ENCODE assay signal across 14 cellular contexts in the genomic region with DNA sequence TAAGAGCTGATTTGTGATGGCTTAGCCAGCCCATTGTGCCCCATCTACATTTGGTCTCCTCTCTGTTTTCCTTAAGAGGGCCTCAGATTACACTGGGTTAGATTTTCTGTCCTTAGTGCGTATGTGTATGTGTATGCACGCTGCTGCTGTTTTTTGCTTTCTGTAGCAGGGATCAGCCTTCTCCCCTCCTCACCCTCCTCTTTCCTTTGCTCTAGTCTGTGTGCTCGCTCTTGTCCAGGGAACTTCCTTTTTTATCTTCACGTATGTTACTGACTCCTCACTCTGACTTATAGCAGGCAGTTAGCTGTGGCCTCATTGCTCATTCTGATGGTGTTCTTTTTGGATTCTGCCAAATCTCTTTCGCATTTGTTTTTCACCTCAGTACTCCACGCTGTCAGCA. TPM values are rescaled to one million over a fixed set of nuclear protein-coding genes. Genes with fewer than 3 reads are reported as not detected.
DNase-seq lines count a peak whose midpoint lies in the region; ATAC-seq and TF ChIP-seq lines count a peak whose summit lies in the region.
"Had no signal": no experiment of that assay in that cellular context is flagged by ENCODE, and none has a peak within 500 bp of the region (broad histone marks: within the 10 kb centered on the region; RNA-seq: fewer than 3 reads in every experiment).

No MANE protein-coding gene starts in this region.

- H3K27ac ChIP-seq in CD4-positive, alpha-beta T cell (ENCODE audit: low read depth, low read length) = no peak overlapping the region
- H3K27ac ChIP-seq: VCaP had no signal

- no peak for DNase-seq in CD4-positive, alpha-beta T cell
- peak; percentile 84 to 87 for DNase-seq in Kasumi-1 (lab: John Stamatoyannopoulos, UW)
- DNase-seq in WTC11 (ENCODE audit: low spot score) = no peak
- no peak for DNase-seq in memory B cell (ENCODE audit: low spot score in 2 of 2)
- DNase-seq in stimulated activated CD4-positive, alpha-beta T cell treated with anti-CD3 and anti-CD28 coated beads, Interleukin-4, amount 100 ng/mL, for 24 hours = no peak
- DNase-seq in SW 1271 (lab: John Stamatoyannopoulos, UW) = no peak
- DNase-seq in HT-29 (ENCODE audit: low spot score) = no peak
- DNase-seq: activated CD8-positive, alpha-beta memory T cell treated with anti-CD3 and anti-CD28 coated beads, Interleukin-2, amount 50 U/mL, for 4 hours; dorsolateral prefrontal cortex; SHP77; stimulated activated CD4-positive, alpha-beta T cell treated with anti-CD3 and anti-CD28 coated beads, Interleukin-4, amount 100 ng/mL, for 4 hours; stimulated activated naive CD8-positive, alpha-beta T cell treated with anti-CD3 and anti-CD28 coated beads, Interleukin-15, amount 100 ng/mL, for 72 hours had no signal

- H3K9me3 ChIP-seq in CD4-positive, alpha-beta T cell (ENCODE audit: control insufficient read depth, low read length) = no peaks in the 10 kb centered on the region

- CTCF ChIA-PET in CD4-positive, alpha-beta T cell (lab: Charles Lee) = interaction anchor here (0.9 to 1.6 kb wide), 2 partner anchors 12 to 23 kb away, joined by 3 read pairs; no protein-coding TSS in a partner anchor
- CTCF ChIA-PET in WTC11 (lab: Charles Lee) = interaction anchor here (0.9 to 1.5 kb wide), 3 partner anchors 8 to 230 kb away, joined by 4 to 5 read pairs (median 4); no protein-coding TSS in a partner anchor

- H3K36me3 Mint-ChIP-seq in CD4-positive, alpha-beta T cell (ENCODE audit: low read depth) = no peaks in the 10 kb centered on the region
- no peaks in the 10 kb centered on the region for H3K36me3 Mint-ChIP-seq in WTC11
- H3K36me3 Mint-ChIP-seq in memory B cell = no peaks in the 10 kb centered on the region

- H3K4me3 Mint-ChIP-seq in CD4-positive, alpha-beta T cell = peak overlapping the region; percentile 14
- H3K4me3 Mint-ChIP-seq in WTC11 (peak overlapping the region; percentile 10; the same call in 1 of the 2 replicates), memory B cell (peak overlapping the region; percentile 1)
- H3K4me3 Mint-ChIP-seq: stimulated activated naive CD8-positive, alpha-beta T cell treated with anti-CD3 and anti-CD28 coated beads, Interleukin-15, amount 100 ng/mL, for 72 hours had no signal

- no peaks in the 10 kb centered on the region for H3K27me3 Mint-ChIP-seq in CD4-positive, alpha-beta T cell
- no peaks in the 10 kb centered on the region for H3K27me3 Mint-ChIP-seq in WTC11 (ENCODE audit: low read depth)
- no peaks in the 10 kb centered on the region for H3K27me3 Mint-ChIP-seq in memory B cell
- H3K27me3 Mint-ChIP-seq: stimulated activated naive CD8-positive, alpha-beta T cell treated with anti-CD3 and anti-CD28 coated beads, Interleukin-15, amount 100 ng/mL, for 72 hours had no signal

- peaks cover 82% of the 10 kb centered on the region for H3K4me1 Mint-ChIP-seq in CD4-positive, alpha-beta T cell (ENCODE audit: low read depth)
- peaks cover 55% of the 10 kb centered on the region for H3K4me1 Mint-ChIP-seq in WTC11
- H3K4me1 Mint-ChIP-seq in memory B cell = peaks cover 62% of the 10 kb centered on the region

- no peaks in the 10 kb centered on the region for H3K27me3 ChIP-seq in CD4-positive, alpha-beta T cell (ENCODE audit: control insufficient read depth, insufficient read depth, low read length)
- H3K27me3 ChIP-seq: dorsolateral prefrontal cortex had no signal

- intact Hi-C loops in CD4-positive, alpha-beta T cell (cut with DNase I, micrococcal nuclease) = no loop called here

- peak overlapping the region; percentile 87 for H3K27ac Mint-ChIP-seq in CD4-positive, alpha-beta T cell
- H3K27ac Mint-ChIP-seq in WTC11 = peak overlapping the region; percentile 66
- H3K27ac Mint-ChIP-seq in memory B cell = peak overlapping the region; percentile 56

- ATAC-seq in CD4-positive, alpha-beta T cell (ENCODE audit: poor library complexity) = no peak
- ATAC-seq in WTC11 = peak; percentile 68
- ATAC-seq in memory B cell (ENCODE audit: low read depth) = no peak
- no peak for ATAC-seq in GM21619 (IDR thresholded peaks at IDR 0.05; ENCODE audit: unreplicated experiment)
- ATAC-seq: stimulated activated naive CD8-positive, alpha-beta T cell treated with anti-CD3 and anti-CD28 coated beads, Interleukin-15, amount 100 ng/mL, for 72 hours had no signal

- no peak for TF ChIP-seq CTCF in CD4-positive, alpha-beta T cell (IDR thresholded peaks at IDR 0.05)
- TF ChIP-seq CTCF in WTC11 (IDR thresholded peaks at IDR 0.05) = no peak

- POLR2A ChIA-PET in CD4-positive, alpha-beta T cell (lab: Charles Lee) = interaction anchor here (0.7 to 2.0 kb wide), 4 partner anchors 11 to 39 kb away, joined by 3 to 8 read pairs (median 5); partner anchors contain the start of gene MGAT5
- POLR2A ChIA-PET in WTC11 (lab: Charles Lee) = interaction anchor here (0.5 kb wide), 1 partner anchor 705 kb away, joined by 5 read pairs; no protein-coding TSS in a partner anchor

- H3K9me3 Mint-ChIP-seq in CD4-positive, alpha-beta T cell = no peaks in the 10 kb centered on the region
- H3K9me3 Mint-ChIP-seq in WTC11 (no peaks in the 10 kb centered on the region), memory B cell (no peaks in the 10 kb centered on the region)
- H3K9me3 Mint-ChIP-seq: stimulated activated naive CD8-positive, alpha-beta T cell treated with anti-CD3 and anti-CD28 coated beads, Interleukin-15, amount 100 ng/mL, for 72 hours had no signal

TF ChIP-seq in WTC11, 78 proteins besides CTCF, POLR2A, EP300 and RAD21:
- TF ChIP-seq CBFB (CRISPR knock-in tag; IDR thresholded peaks at IDR 0.05; ENCODE audit: low read depth) (no peak), NFYB (CRISPR knock-in tag; conservative IDR thresholded peaks at IDR 0.05; ENCODE audit: low read depth) (no peak), GRHL2 (CRISPR knock-in tag; IDR thresholded peaks at IDR 0.05; ENCODE audit: insufficient replicate concordance, severe bottlenecking) (no peak), GABPB1 (CRISPR knock-in tag; IDR thresholded peaks at IDR 0.05) (no peak), MXD4 (CRISPR knock-in tag; IDR thresholded peaks at IDR 0.05; ENCODE audit: borderline replicate concordance) (no peak), NR2C2 (CRISPR knock-in tag; IDR thresholded peaks at IDR 0.05) (no peak), TCF7 (CRISPR knock-in tag; IDR thresholded peaks at IDR 0.05; ENCODE audit: low read depth) (no peak), ZNF232 (CRISPR knock-in tag; IDR thresholded peaks at IDR 0.05) (no peak), SOX15 (CRISPR knock-in tag; IDR thresholded peaks at IDR 0.05) (no peak), TEAD4 (CRISPR knock-in tag; IDR thresholded peaks at IDR 0.05) (no peak), SMAD3 (CRISPR knock-in tag; IDR thresholded peaks at IDR 0.05; ENCODE audit: borderline replicate concordance) (no peak)
- TF ChIP-seq, protein P1, sequence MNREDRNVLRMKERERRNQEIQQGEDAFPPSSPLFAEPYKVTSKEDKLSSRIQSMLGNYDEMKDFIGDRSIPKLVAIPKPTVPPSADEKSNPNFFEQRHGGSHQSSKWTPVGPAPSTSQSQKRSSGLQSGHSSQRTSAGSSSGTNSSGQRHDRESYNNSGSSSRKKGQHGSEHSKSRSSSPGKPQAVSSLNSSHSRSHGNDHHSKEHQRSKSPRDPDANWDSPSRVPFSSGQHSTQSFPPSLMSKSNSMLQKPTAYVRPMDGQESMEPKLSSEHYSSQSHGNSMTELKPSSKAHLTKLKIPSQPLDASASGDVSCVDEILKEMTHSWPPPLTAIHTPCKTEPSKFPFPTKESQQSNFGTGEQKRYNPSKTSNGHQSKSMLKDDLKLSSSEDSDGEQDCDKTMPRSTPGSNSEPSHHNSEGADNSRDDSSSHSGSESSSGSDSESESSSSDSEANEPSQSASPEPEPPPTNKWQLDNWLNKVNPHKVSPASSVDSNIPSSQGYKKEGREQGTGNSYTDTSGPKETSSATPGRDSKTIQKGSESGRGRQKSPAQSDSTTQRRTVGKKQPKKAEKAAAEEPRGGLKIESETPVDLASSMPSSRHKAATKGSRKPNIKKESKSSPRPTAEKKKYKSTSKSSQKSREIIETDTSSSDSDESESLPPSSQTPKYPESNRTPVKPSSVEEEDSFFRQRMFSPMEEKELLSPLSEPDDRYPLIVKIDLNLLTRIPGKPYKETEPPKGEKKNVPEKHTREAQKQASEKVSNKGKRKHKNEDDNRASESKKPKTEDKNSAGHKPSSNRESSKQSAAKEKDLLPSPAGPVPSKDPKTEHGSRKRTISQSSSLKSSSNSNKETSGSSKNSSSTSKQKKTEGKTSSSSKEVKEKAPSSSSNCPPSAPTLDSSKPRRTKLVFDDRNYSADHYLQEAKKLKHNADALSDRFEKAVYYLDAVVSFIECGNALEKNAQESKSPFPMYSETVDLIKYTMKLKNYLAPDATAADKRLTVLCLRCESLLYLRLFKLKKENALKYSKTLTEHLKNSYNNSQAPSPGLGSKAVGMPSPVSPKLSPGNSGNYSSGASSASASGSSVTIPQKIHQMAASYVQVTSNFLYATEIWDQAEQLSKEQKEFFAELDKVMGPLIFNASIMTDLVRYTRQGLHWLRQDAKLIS (CRISPR knock-in tag; IDR thresholded peaks at IDR 0.05; ENCODE audit: borderline replicate concordance) = no peak
- TF ChIP-seq, protein P2, sequence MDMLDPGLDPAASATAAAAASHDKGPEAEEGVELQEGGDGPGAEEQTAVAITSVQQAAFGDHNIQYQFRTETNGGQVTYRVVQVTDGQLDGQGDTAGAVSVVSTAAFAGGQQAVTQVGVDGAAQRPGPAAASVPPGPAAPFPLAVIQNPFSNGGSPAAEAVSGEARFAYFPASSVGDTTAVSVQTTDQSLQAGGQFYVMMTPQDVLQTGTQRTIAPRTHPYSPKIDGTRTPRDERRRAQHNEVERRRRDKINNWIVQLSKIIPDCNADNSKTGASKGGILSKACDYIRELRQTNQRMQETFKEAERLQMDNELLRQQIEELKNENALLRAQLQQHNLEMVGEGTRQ (CRISPR knock-in tag; IDR thresholded peaks at IDR 0.05) = no peak
- TF ChIP-seq, protein P3, sequence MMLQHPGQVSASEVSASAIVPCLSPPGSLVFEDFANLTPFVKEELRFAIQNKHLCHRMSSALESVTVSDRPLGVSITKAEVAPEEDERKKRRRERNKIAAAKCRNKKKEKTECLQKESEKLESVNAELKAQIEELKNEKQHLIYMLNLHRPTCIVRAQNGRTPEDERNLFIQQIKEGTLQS (CRISPR knock-in tag; conservative IDR thresholded peaks at IDR 0.05) = no peak

RNA-seq across cellular contexts. Expression of gene MGAT5, which starts 33.3 kb away (rescaled TPM):
- 10 to 100 TPM; 77.5 to 77.8 TPM for total RNA-seq in CD4-positive, alpha-beta T cell
- 43.6 to 52.4 TPM (median 47.7 TPM) in 3 replicates for total RNA-seq in WTC11 (2021)
- total RNA-seq in HT-29 (2014; rRNA removed; shearing (Covaris generic)) = 46.9 and 55.9 TPM in 2 replicates

Comparison
In these comparisons a context has a peak if more than half of its experiments do, and no peak if none do; other contexts are left out.
1. DNase-seq: peak in Kasumi-1 (2 of 2); none in CD4-positive, alpha-beta T cell (0 of 10), WTC11 (single experiment), memory B cell (0 of 2), stimulated activated CD4-positive, alpha-beta T cell treated with anti-CD3 and anti-CD28 coated beads, Interleukin-4, amount 100 ng/mL, for 24 hours (single experiment), SW 1271 (0 of 2) and HT-29 (single experiment).
2. Peak in every context shown above with its lines, with median percentiles within 50 percentile points of each other: H3K27ac Mint-ChIP-seq and H3K4me3 Mint-ChIP-seq.